8 cellular contexts compared by ENCODE assay signal in the genomic region with DNA sequence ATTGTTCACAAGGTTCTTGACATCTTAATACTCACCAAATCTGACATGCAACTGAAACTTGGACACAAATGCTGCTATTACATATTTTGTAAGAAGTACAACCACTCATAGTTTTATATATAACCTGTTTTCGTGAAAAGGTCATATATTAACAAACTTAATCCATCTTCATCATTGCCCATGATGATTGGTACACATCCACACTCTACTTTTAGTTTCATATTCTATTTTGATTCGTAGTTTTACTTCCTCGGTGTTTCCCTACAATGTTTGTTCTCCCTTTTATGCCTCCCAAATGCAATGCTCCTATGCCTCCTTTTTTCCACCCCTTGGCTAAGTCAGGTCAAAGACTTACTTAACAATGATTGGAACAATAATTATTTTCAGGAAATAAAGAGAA.
DNase-seq lines count a peak whose midpoint lies in the region; ATAC-seq lines count a peak whose summit lies in the region.
"Not testable (repeated sequence)": the region's sequence is repeated elsewhere in the genome, so short reads cannot be mapped to it uniquely, and the experiment has no call there.

No MANE protein-coding gene starts in this region.

- H3K4me1 Mint-ChIP-seq in stimulated activated naive B cell treated with anti-CD40 and anti-IgM and Interleukin-4, amounts not matched to agents 10 μg/mL and 1 μg/mL and 100 μg/mL, for 72 hours, result not testable (repeated sequence)

- ATAC-seq in GM18498 (IDR thresholded peaks at IDR 0.05; ENCODE audit: unreplicated experiment) (peak; percentile 67), GM18870 (IDR thresholded peaks at IDR 0.05; ENCODE audit: unreplicated experiment) (peak; percentile 63), GM19452 (IDR thresholded peaks at IDR 0.05; ENCODE audit: unreplicated experiment) (peak; percentile 61), GM21737 (IDR thresholded peaks at IDR 0.05; ENCODE audit: unreplicated experiment) (peak; percentile 58), HG02798 (IDR thresholded peaks at IDR 0.05; ENCODE audit: poor library complexity, unreplicated experiment) (peak; percentile 43), HG03175 (IDR thresholded peaks at IDR 0.05; ENCODE audit: unreplicated experiment) (peak; percentile 68), HG03571 (IDR thresholded peaks at IDR 0.05; ENCODE audit: unreplicated experiment) (peak; percentile 80)
- peak; percentile 60 to 67 for ATAC-seq in stimulated activated naive B cell treated with anti-CD40 and anti-IgM and Interleukin-4, amounts not matched to agents 10 μg/mL and 1 μg/mL and 100 μg/mL, for 72 hours (replicated peaks)

- not testable (repeated sequence) for H3K9me3 Mint-ChIP-seq in stimulated activated naive B cell treated with anti-CD40 and anti-IgM and Interleukin-4, amounts not matched to agents 10 μg/mL and 1 μg/mL and 100 μg/mL, for 72 hours

- not testable (repeated sequence) for H3K27ac Mint-ChIP-seq in stimulated activated naive B cell treated with anti-CD40 and anti-IgM and Interleukin-4, amounts not matched to agents 10 μg/mL and 1 μg/mL and 100 μg/mL, for 72 hours

- not testable (repeated sequence) for DNase-seq in stimulated activated naive B cell treated with anti-CD40 and anti-IgM and Interleukin-4, amounts not matched to agents 10 μg/mL and 1 μg/mL and 100 μg/mL, for 72 hours

- H3K27me3 Mint-ChIP-seq in stimulated activated naive B cell treated with anti-CD40 and anti-IgM and Interleukin-4, amounts not matched to agents 10 μg/mL and 1 μg/mL and 100 μg/mL, for 72 hours, result not testable (repeated sequence)

- not testable (repeated sequence) for H3K4me3 Mint-ChIP-seq in stimulated activated naive B cell treated with anti-CD40 and anti-IgM and Interleukin-4, amounts not matched to agents 10 μg/mL and 1 μg/mL and 100 μg/mL, for 72 hours

- not testable (repeated sequence) for H3K36me3 Mint-ChIP-seq in stimulated activated naive B cell treated with anti-CD40 and anti-IgM and Interleukin-4, amounts not matched to agents 10 μg/mL and 1 μg/mL and 100 μg/mL, for 72 hours
